In genomic region chr19:12484371-12485322, GRCh38 we compare ENCODE assay signal across 8 cellular contexts. TPM values are rescaled to one million over a fixed set of nuclear protein-coding genes. Genes with fewer than 3 reads are reported as not detected.
DNase-seq lines count a peak whose midpoint lies in the region; ATAC-seq and TF ChIP-seq lines count a peak whose summit lies in the region.

Gene ZNF709 (minus strand): TSS chr19:12484816. CDS start chr19:12484657, 159 bp downstream.

- no peaks in the 10 kb centered on the region for H3K9me3 Mint-ChIP-seq in central memory CD8-positive, alpha-beta T cell

- no peaks in the 10 kb centered on the region for H3K9me3 ChIP-seq in spleen

- intact Hi-C loops in spleen (cut with DNase I; ENCODE audit: low total_unique reads) = no loop called here

- peak; percentile 81 for DNase-seq in SIG-M5 treated with dmso at 0.1 percent for 504 hours (lab: John Stamatoyannopoulos, UW; ENCODE audit: unreplicated experiment)
- no peak for DNase-seq in SIG-M5 (lab: John Stamatoyannopoulos, UW)
- DNase-seq in NCI-H2171 (lab: John Stamatoyannopoulos, UW) = peak; percentile 88
- peak; percentile 65 for DNase-seq in activated CD4-positive, CD25-positive, alpha-beta regulatory T cell treated with anti-CD3 and anti-CD28 coated beads, Interleukin-2, amount 50 U/mL, for 16 hours (ENCODE audit: low read depth, low spot score)
- DNase-seq in central memory CD8-positive, alpha-beta T cell (ENCODE audit: low spot score in 2 of 2) = peak; percentile 75 to 79
- DNase-seq in iris pigment epithelial cell (ENCODE audit: low read depth) = peak; percentile 74
- DNase-seq in spleen = peak; percentile 94

- H3K27me3 Mint-ChIP-seq in central memory CD8-positive, alpha-beta T cell = no peaks in the 10 kb centered on the region

- no peaks in the 10 kb centered on the region for H3K36me3 ChIP-seq in spleen

- TF ChIP-seq POLR2A in spleen (IDR thresholded peaks at IDR 0.05) = peak in 1 of 3 donors; percentile 14

- ATAC-seq in HG03045 (IDR thresholded peaks at IDR 0.05; ENCODE audit: unreplicated experiment) = peak; percentile 94
- ATAC-seq in central memory CD8-positive, alpha-beta T cell (replicated peaks; ENCODE audit: extremely low read depth, poor library complexity, severe bottlenecking) = peak; percentile 94

- TF ChIP-seq CTCF in spleen (IDR thresholded peaks at IDR 0.05 in 8 of 11, conservative IDR thresholded peaks at IDR 0.05 in 3 of 11) = peak in 2 of 11 experiments; percentile 19 to 22

- H3K36me3 Mint-ChIP-seq in central memory CD8-positive, alpha-beta T cell (ENCODE audit: insufficient read depth) = peaks cover 4% of the 10 kb centered on the region

- H3K4me3 Mint-ChIP-seq in central memory CD8-positive, alpha-beta T cell = peak within 1 kb of the TSS; percentile 94

- peaks cover 16 to 49% (median 31%) of the 10 kb centered on the region in 6 donors for H3K4me1 ChIP-seq in spleen

- WGBS in spleen, 5 donors = 0 to 1% (median 1%) methylated on average over 50 to 63 of the region's 63 CpGs

- peak within 1 kb of the TSS; percentile 57 to 98 (median 89) for H3K4me3 ChIP-seq in spleen

- peak within 1 kb of the TSS; percentile 82 for H3K27ac Mint-ChIP-seq in central memory CD8-positive, alpha-beta T cell (ENCODE audit: low read depth)

- peak within 1 kb of the TSS; percentile 63 to 90 (median 81) for H3K27ac ChIP-seq in spleen

- no peaks in the 10 kb centered on the region for H3K27me3 ChIP-seq in spleen (replicated peaks in 1 of 7)

- H3K4me1 Mint-ChIP-seq in central memory CD8-positive, alpha-beta T cell = peaks cover 31% of the 10 kb centered on the region

RNA-seq across cellular contexts. Expression of gene ZNF709, which starts in this region (rescaled TPM):
- total RNA-seq in spleen = 1 to 10 TPM; 3.9 to 6.8 (median 4.2) TPM
- 1 to 10 TPM; 1.1 to 1.4 (median 1.3) TPM for polyA plus RNA-seq in spleen
